ENCODE assay signal across 20 cellular contexts in genomic region chr1:22509815-22510214, GRCh38. TPM values are rescaled to one million over a fixed set of nuclear protein-coding genes. Genes with fewer than 3 reads are reported as not detected.
"Had no signal": no experiment of that assay in that cellular context is flagged by ENCODE, and none has a peak within 500 bp of the region (broad histone marks: within the 10 kb centered on the region; RNA-seq: fewer than 3 reads in every experiment).

No MANE protein-coding gene starts in this region.

- H3K27ac ChIP-seq: colonic mucosa, right lobe of liver had no signal

- H3K4me3 ChIP-seq: colonic mucosa, right lobe of liver had no signal

- ATAC-seq: left cardiac atrium; naive thymus-derived CD4-positive, alpha-beta T cell; right lobe of liver; SK-N-SH treated with all-trans-retinoic acid at 6 μM for 48 hours had no signal

- DNase-seq: activated CD4-positive, alpha-beta T cell treated with anti-CD3 and anti-CD28 coated beads, Interleukin-2, amount 10 ng/mL, durations not matched to agents 7 days and 5 days; activated CD4-positive, CD25-positive, alpha-beta regulatory T cell; activated T-cell treated with anti-CD3 and anti-CD28 coated beads for 4 hours; amygdala; caudate nucleus; colonic mucosa; effector CD8-positive, alpha-beta T cell; left cardiac atrium; naive thymus-derived CD4-positive, alpha-beta T cell; right lobe of liver; stimulated activated CD4-positive, alpha-beta T cell treated with anti-CD3 and anti-CD28 coated beads, Interleukin-2, amount 100 ng/mL, for 24 hours; stimulated activated naive CD4-positive, alpha-beta T cell had no signal

- H3K4me1 ChIP-seq: colonic mucosa, right lobe of liver had no signal

- H3K9me3 ChIP-seq: colonic mucosa, right lobe of liver had no signal

- H3K27me3 ChIP-seq: colonic mucosa, right lobe of liver had no signal

RNA-seq across cellular contexts. Expression of gene EPHA8, which starts 53.5 kb away (rescaled TPM):
- total RNA-seq: activated CD4-positive, alpha-beta T cell treated with anti-CD3 and anti-CD28 coated beads, Interleukin-2, amount 10 ng/mL, durations not matched to agents 7 days and 5 days; activated CD8-positive, alpha-beta memory T cell treated with anti-CD3 and anti-CD28 coated beads for 36 hours; colonic mucosa; epithelial cell of proximal tubule; fibroblast of villous mesenchyme; left cardiac atrium; lung microvascular endothelial cell; mononuclear cell; naive thymus-derived CD4-positive, alpha-beta T cell; posterior vena cava; right lobe of liver; ureter had no signal
- polyA plus RNA-seq: naive thymus-derived CD4-positive, alpha-beta T cell had no signal
